Comparison of ENCODE assay signal across 29 cellular contexts in genomic region chr4:186812592-186812991, GRCh38.
"Had no signal": no experiment of that assay in that cellular context is flagged by ENCODE, and none has a peak within 500 bp of the region (broad histone marks: within the 10 kb centered on the region; RNA-seq: fewer than 3 reads in every experiment).

No MANE protein-coding gene starts in this region.

- ATAC-seq: activated naive CD4-positive, alpha-beta T cell treated with anti-CD3 and anti-CD28 coated beads, Interleukin-2, amount 50 U/mL, for 72 hours; activated T-cell treated with anti-CD3 and anti-CD28 coated beads, Interleukin-2, amount 50 U/mL, for 72 hours; effector memory CD8-positive, alpha-beta T cell; gastroesophageal sphincter; heart right ventricle; WTC11 had no signal

- H3K4me1 ChIP-seq: ascending aorta, breast epithelium, gastroesophageal sphincter, heart right ventricle had no signal

- DNase-seq: activated CD4-positive, alpha-beta memory T cell treated with anti-CD3 and anti-CD28 coated beads, Interleukin-2, amount 10 ng/mL, durations not matched to agents 7 days and 5 days; activated CD4-positive, alpha-beta T cell treated with anti-CD3 and anti-CD28 coated beads for 1 hour; activated CD4-positive, alpha-beta T cell treated with anti-CD3 and anti-CD28 coated beads for 4 hours; activated CD4-positive, alpha-beta T cell treated with anti-CD3 and anti-CD28 coated beads, Interleukin-2, amount 10 ng/mL, durations not matched to agents 7 days and 5 days; activated CD4-positive, alpha-beta T cell treated with anti-CD3 and anti-CD28 coated beads, Interleukin-2, amount 50 U/mL, for 4 hours; activated CD8-positive, alpha-beta memory T cell treated with anti-CD3 and anti-CD28 coated beads, Interleukin-2, amount 50 U/mL, for 48 hours; activated gamma-delta T cell; activated naive CD4-positive, alpha-beta T cell; activated naive CD4-positive, alpha-beta T cell treated with anti-CD3 and anti-CD28 coated beads, Interleukin-2, amount 10 ng/mL, durations not matched to agents 7 days and 5 days; activated naive CD8-positive, alpha-beta T cell treated with anti-CD3 and anti-CD28 coated beads, Interleukin-2, amount 10 ng/mL, durations not matched to agents 7 days and 5 days; activated T-cell treated with anti-CD3 and anti-CD28 coated beads for 4 hours; activated T-cell treated with anti-CD3 and anti-CD28 coated beads, Interleukin-2, amount 50 U/mL, for 24 hours; activated T-cell treated with anti-CD3 and anti-CD28 coated beads, Interleukin-2, amount 50 U/mL, for 72 hours; central memory CD4-positive, alpha-beta T cell; cortex of kidney; dermis blood vessel endothelial cell; effector CD4-positive, alpha-beta T cell; effector memory CD8-positive, alpha-beta T cell; esophagus squamous epithelium; foreskin melanocyte; heart right ventricle; T-helper 2 cell had no signal

- H3K27ac ChIP-seq: ascending aorta, breast epithelium, cardiac muscle cell, epithelial cell of prostate, esophagus squamous epithelium, gastroesophageal sphincter, heart right ventricle had no signal

- H3K27me3 ChIP-seq: ascending aorta, breast epithelium, cardiac muscle cell, esophagus squamous epithelium, gastroesophageal sphincter, heart right ventricle had no signal

- H3K9me3 ChIP-seq: ascending aorta, breast epithelium, esophagus squamous epithelium, gastroesophageal sphincter had no signal

- H3K4me3 ChIP-seq: ascending aorta, breast epithelium, cardiac muscle cell, esophagus squamous epithelium, gastroesophageal sphincter, heart right ventricle had no signal

- H3K36me3 ChIP-seq: ascending aorta, breast epithelium, cardiac muscle cell, esophagus squamous epithelium, gastroesophageal sphincter, heart right ventricle had no signal
